ENCODE assay signal across 9 cellular contexts in the genomic region with DNA sequence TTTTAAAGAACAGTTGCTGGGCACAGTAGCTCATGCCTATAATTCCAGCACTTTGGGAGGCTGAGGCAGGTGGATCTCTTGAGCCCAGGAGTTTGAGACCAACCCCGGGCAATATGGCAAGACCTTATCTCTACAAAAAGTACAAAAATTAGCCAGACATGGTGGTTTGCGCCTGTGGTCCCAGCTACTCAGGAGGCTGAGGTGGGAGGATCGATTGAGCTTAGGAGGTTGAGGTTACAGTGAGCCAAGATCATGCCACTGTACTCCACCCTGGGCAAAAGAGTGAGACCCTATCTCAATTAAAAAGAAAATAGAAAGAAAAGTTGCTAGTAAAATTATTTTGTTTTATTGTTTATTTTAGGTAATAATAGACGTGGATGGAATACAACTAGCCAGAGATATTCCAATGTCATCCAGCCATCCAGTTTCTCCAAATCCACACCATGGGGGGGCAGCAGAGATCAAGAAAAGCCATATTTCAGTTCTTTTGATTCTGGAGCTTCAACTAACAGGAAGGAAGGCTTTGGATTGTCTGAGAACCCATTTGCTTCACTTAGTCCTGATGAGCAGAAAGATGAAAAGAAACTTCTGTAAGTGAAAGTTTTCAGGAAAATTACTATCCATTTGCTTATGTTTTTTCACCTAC. TPM values are rescaled to one million over a fixed set of nuclear protein-coding genes. Genes with fewer than 3 reads are reported as not detected.
DNase-seq lines count a peak whose midpoint lies in the region; ATAC-seq and TF ChIP-seq lines count a peak whose summit lies in the region.
"Had no signal": no experiment of that assay in that cellular context is flagged by ENCODE, and none has a peak within 500 bp of the region (broad histone marks: within the 10 kb centered on the region; RNA-seq: fewer than 3 reads in every experiment).

No MANE protein-coding gene starts in this region.

- no peaks in the 10 kb centered on the region for H3K36me3 ChIP-seq in neural cell (ENCODE audit: insufficient read depth, low read length)

- ATAC-seq in GM21515 (IDR thresholded peaks at IDR 0.05; ENCODE audit: unreplicated experiment) = no peak
- no peak for ATAC-seq in HG02588 (IDR thresholded peaks at IDR 0.05; ENCODE audit: unreplicated experiment)
- no peak for ATAC-seq in HG03565 (IDR thresholded peaks at IDR 0.05; ENCODE audit: unreplicated experiment)
- ATAC-seq: left colon had no signal

- peak overlapping the region; percentile 86 for H3K4me3 ChIP-seq in neural cell (ENCODE audit: low read length)

- no peaks in the 10 kb centered on the region for H3K9me3 ChIP-seq in neural cell (ENCODE audit: low read length)

- peak; percentile 48 for TF ChIP-seq CTCF in GM12873 (IDR thresholded peaks at IDR 0.05; ENCODE audit: insufficient read depth, low read depth, low read length, missing control alignments)
- TF ChIP-seq CTCF in neural cell (IDR thresholded peaks at IDR 0.05; ENCODE audit: poor library complexity, severe bottlenecking) = peak; percentile 49

- H3K4me2 ChIP-seq in neural cell (ENCODE audit: low read length) = no peak overlapping the region

- peak; percentile 56 for TF ChIP-seq RAD21 in neural cell (conservative IDR thresholded peaks at IDR 0.05)

- peak; percentile 7 to 46 for DNase-seq in AML-193 (lab: John Stamatoyannopoulos, UW)
- peak; percentile 18 to 49 for DNase-seq in NCI-H526 (lab: John Stamatoyannopoulos, UW)
- DNase-seq in cerebellar cortex (ENCODE audit: low spot score) = peak; percentile 64

- no peak overlapping the region for H3K27ac ChIP-seq in neural cell (ENCODE audit: low read length)

- H3K9ac ChIP-seq in neural cell (ENCODE audit: low read length) = no peak overlapping the region

- H3K79me2 ChIP-seq in neural cell (replicated peaks; ENCODE audit: insufficient read depth, low read length) = peaks cover 43% of the 10 kb centered on the region

- no peaks in the 10 kb centered on the region for H3K27me3 ChIP-seq in neural cell (ENCODE audit: insufficient read depth, low read depth, low read length)

- H3F3A ChIP-seq in neural cell (ENCODE audit: insufficient read depth, low read length, poor library complexity, severe bottlenecking) = peaks cover 4% of the 10 kb centered on the region

- TF ChIP-seq EP300 in neural cell (conservative IDR thresholded peaks at IDR 0.05; ENCODE audit: poor library complexity, severe bottlenecking) = no peak

- no peaks in the 10 kb centered on the region for H4K20me1 ChIP-seq in neural cell (ENCODE audit: insufficient read depth)

- H2AFZ ChIP-seq in neural cell (ENCODE audit: low read depth, low read length) = no peak overlapping the region

- no peaks in the 10 kb centered on the region for H3K9me2 ChIP-seq in neural cell (ENCODE audit: insufficient read depth, low read length)

TF ChIP-seq in neural cell, 6 proteins besides CTCF, POLR2A, EP300 and RAD21:
- TF ChIP-seq, protein P1, sequence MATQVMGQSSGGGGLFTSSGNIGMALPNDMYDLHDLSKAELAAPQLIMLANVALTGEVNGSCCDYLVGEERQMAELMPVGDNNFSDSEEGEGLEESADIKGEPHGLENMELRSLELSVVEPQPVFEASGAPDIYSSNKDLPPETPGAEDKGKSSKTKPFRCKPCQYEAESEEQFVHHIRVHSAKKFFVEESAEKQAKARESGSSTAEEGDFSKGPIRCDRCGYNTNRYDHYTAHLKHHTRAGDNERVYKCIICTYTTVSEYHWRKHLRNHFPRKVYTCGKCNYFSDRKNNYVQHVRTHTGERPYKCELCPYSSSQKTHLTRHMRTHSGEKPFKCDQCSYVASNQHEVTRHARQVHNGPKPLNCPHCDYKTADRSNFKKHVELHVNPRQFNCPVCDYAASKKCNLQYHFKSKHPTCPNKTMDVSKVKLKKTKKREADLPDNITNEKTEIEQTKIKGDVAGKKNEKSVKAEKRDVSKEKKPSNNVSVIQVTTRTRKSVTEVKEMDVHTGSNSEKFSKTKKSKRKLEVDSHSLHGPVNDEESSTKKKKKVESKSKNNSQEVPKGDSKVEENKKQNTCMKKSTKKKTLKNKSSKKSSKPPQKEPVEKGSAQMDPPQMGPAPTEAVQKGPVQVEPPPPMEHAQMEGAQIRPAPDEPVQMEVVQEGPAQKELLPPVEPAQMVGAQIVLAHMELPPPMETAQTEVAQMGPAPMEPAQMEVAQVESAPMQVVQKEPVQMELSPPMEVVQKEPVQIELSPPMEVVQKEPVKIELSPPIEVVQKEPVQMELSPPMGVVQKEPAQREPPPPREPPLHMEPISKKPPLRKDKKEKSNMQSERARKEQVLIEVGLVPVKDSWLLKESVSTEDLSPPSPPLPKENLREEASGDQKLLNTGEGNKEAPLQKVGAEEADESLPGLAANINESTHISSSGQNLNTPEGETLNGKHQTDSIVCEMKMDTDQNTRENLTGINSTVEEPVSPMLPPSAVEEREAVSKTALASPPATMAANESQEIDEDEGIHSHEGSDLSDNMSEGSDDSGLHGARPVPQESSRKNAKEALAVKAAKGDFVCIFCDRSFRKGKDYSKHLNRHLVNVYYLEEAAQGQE (IDR thresholded peaks at IDR 0.05; ENCODE audit: borderline replicate concordance) = no peak
- peak; percentile 47 for TF ChIP-seq SMC3 (conservative IDR thresholded peaks at IDR 0.05; ENCODE audit: poor library complexity)
TF ChIP-seq in neural cell: peak in this region for 1.

RNA-seq across cellular contexts. Expression of a gene that starts 3.0 kb away (rescaled TPM):
- 106 and 109 TPM in 2 replicates for polyA plus RNA-seq in neural cell
- 62.6 and 69.2 TPM in 2 replicates for polyA minus RNA-seq in neural cell
